ENCODE assay signal across 23 cellular contexts in the genomic region with DNA sequence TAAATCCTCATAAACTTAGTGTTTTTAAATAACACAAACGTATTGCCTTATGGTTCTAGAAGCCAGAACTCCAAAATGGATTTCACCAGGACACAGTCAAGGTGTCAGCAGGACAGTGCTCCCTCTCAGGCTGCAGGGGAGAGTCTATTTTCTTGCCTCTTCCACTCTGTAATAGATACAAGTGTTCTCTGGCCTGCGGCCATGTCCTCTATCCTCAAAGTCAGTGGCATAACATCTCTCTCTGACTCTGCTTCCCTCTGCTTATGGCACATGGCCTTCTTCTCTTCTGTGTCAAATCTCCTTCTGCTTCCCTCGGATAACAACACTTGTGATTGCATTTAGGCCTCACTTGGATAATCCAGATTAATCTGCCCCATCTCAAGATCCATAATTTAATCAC.
"Had no signal": no experiment of that assay in that cellular context is flagged by ENCODE, and none has a peak within 500 bp of the region (broad histone marks: within the 10 kb centered on the region; RNA-seq: fewer than 3 reads in every experiment).

No MANE protein-coding gene starts in this region.

- H3K27ac ChIP-seq: left lung, neutrophil, stomach, suprapubic skin, tibial nerve had no signal

- DNase-seq: activated CD4-positive, alpha-beta T cell treated with anti-CD3 and anti-CD28 coated beads for 1 hour; activated CD4-positive, alpha-beta T cell treated with anti-CD3 and anti-CD28 coated beads, Interleukin-2, amount 50 U/mL, for 1 hour; activated CD8-positive, alpha-beta memory T cell treated with anti-CD3 and anti-CD28 coated beads, Interleukin-2, amount 10 ng/mL, durations not matched to agents 7 days and 5 days; activated CD8-positive, alpha-beta T cell treated with anti-CD3 and anti-CD28 coated beads for 36 hours; activated naive CD8-positive, alpha-beta T cell treated with anti-CD3 and anti-CD28 coated beads, Interleukin-2, amount 50 U/mL, for 24 hours; activated T-cell treated with anti-CD3 and anti-CD28 coated beads, Interleukin-2, amount 50 U/mL, for 48 hours; amygdala; central memory CD4-positive, alpha-beta T cell; foreskin fibroblast; head of caudate nucleus; left lung; retina; stimulated activated CD4-positive, alpha-beta T cell treated with anti-CD3 and anti-CD28 coated beads, Interleukin-1b, Interleukin-23, amount 100 ng/mL, for 48 hours; stimulated activated naive B cell treated with anti-CD40 and anti-IgM and Interleukin-4, amounts not matched to agents 10 μg/mL and 1 μg/mL and 100 μg/mL, for 72 hours; stomach; T-helper 17 cell; T1000 had no signal

- H3K36me3 ChIP-seq: left lung, neutrophil, stomach, suprapubic skin, tibial nerve had no signal

- H3K4me3 ChIP-seq: left lung, smooth muscle cell, stomach, suprapubic skin, tibial nerve had no signal

- H3K9me3 ChIP-seq: left lung, neutrophil, suprapubic skin, tibial nerve had no signal

- H3K4me2 ChIP-seq: smooth muscle cell had no signal

- H3K4me1 ChIP-seq: left lung, stomach, suprapubic skin, tibial nerve had no signal

- ATAC-seq: activated CD8-positive, alpha-beta memory T cell treated with anti-CD3 and anti-CD28 coated beads, Interleukin-2, amount 10 ng/mL, durations not matched to agents 7 days and 5 days; activated CD8-positive, alpha-beta T cell treated with anti-CD3 and anti-CD28 coated beads for 36 hours; activated naive CD8-positive, alpha-beta T cell treated with anti-CD3 and anti-CD28 coated beads, Interleukin-2, amount 50 U/mL, for 24 hours; esophagus mucosa; left lung; stimulated activated naive B cell treated with anti-CD40 and anti-IgM and Interleukin-4, amounts not matched to agents 10 μg/mL and 1 μg/mL and 100 μg/mL, for 72 hours; T-helper 17 cell; WTC11 had no signal

- H3K27me3 ChIP-seq: left lung, neutrophil, stomach, suprapubic skin, tibial nerve had no signal
